Comparison of ENCODE assay signal across 20 cellular contexts in genomic region chr14:54123836-54124235, GRCh38.
A peak's percentile ranks its signal among the peaks of the same experiment; 100 is the strongest.
DNase-seq lines count a peak whose midpoint lies in the region; ATAC-seq and TF ChIP-seq lines count a peak whose summit lies in the region.
"Had no signal": no experiment of that assay in that cellular context is flagged by ENCODE, and none has a peak within 500 bp of the region (broad histone marks: within the 10 kb centered on the region; RNA-seq: fewer than 3 reads in every experiment).

No MANE protein-coding gene starts in this region.

- no peaks in the 10 kb centered on the region for H3K9me3 ChIP-seq in adipocyte (ENCODE audit: control insufficient read depth, low read length)
- H3K9me3 ChIP-seq: A549 had no signal

- TF ChIP-seq CTCF in AG10803 (conservative IDR thresholded peaks at IDR 0.05; ENCODE audit: low read length): no peak
- no peak for TF ChIP-seq CTCF in astrocyte of the spinal cord (IDR thresholded peaks at IDR 0.05; ENCODE audit: low read depth, low read length)
- no peak for TF ChIP-seq CTCF in WTC11 (IDR thresholded peaks at IDR 0.05)

- no peaks in the 10 kb centered on the region for H3K36me3 ChIP-seq in adipocyte (ENCODE audit: control insufficient read depth, insufficient read depth, low read length, severe bottlenecking)

- ATAC-seq in WTC11: no peak
- ATAC-seq in activated T-helper 17 cell treated with anti-CD3 and anti-CD28 coated beads, Interleukin-2, amount 50 U/mL, for 72 hours (replicated peaks): no peak
- ATAC-seq: A549, GM23338, HCT116 had no signal

- H3K4me3 Mint-ChIP-seq in WTC11: no peak overlapping the region
- H3K4me3 Mint-ChIP-seq in activated T-helper 17 cell treated with anti-CD3 and anti-CD28 coated beads, Interleukin-2, amount 50 U/mL, for 72 hours: no peak overlapping the region
- H3K4me3 Mint-ChIP-seq: CD4-positive, alpha-beta memory T cell; GM23338; H9 had no signal

- in situ Hi-C loops in astrocyte of the spinal cord (cut with HindIII; ENCODE audit: low sequenced_read_pairs): no loop called here

- no peaks in the 10 kb centered on the region for H3K4me1 Mint-ChIP-seq in WTC11
- no peaks in the 10 kb centered on the region for H3K4me1 Mint-ChIP-seq in activated T-helper 17 cell treated with anti-CD3 and anti-CD28 coated beads, Interleukin-2, amount 50 U/mL, for 72 hours
- H3K4me1 Mint-ChIP-seq: CD4-positive, alpha-beta memory T cell; GM23338 had no signal

- CTCF ChIA-PET in WTC11 (lab: Charles Lee): interaction anchor here (0.7 kb wide), 1 partner anchor 224 kb away, joined by 3 read pairs; no protein-coding TSS in a partner anchor

- H3K27me3 Mint-ChIP-seq in WTC11 (ENCODE audit: low read depth): no peaks in the 10 kb centered on the region; the same call in 1 of the 2 replicates
- H3K27me3 Mint-ChIP-seq in activated T-helper 17 cell treated with anti-CD3 and anti-CD28 coated beads, Interleukin-2, amount 50 U/mL, for 72 hours: no peaks in the 10 kb centered on the region

- H3K4me3 ChIP-seq in AG10803 (ENCODE audit: low read length): no peak overlapping the region
- no peak overlapping the region for H3K4me3 ChIP-seq in adipocyte (ENCODE audit: low read length)
- no peak overlapping the region for H3K4me3 ChIP-seq in astrocyte of the spinal cord (ENCODE audit: low read depth, low read length)
- H3K4me3 ChIP-seq: A549, GM23338 had no signal

- no peaks in the 10 kb centered on the region for H3K27me3 ChIP-seq in adipocyte (replicated peaks; ENCODE audit: control insufficient read depth, insufficient read depth, low read length)

- H3K27ac Mint-ChIP-seq in WTC11: no peak overlapping the region
- H3K27ac Mint-ChIP-seq in activated T-helper 17 cell treated with anti-CD3 and anti-CD28 coated beads, Interleukin-2, amount 50 U/mL, for 72 hours: no peak overlapping the region
- H3K27ac Mint-ChIP-seq: CD4-positive, alpha-beta memory T cell; GM23338; H9 had no signal

- H3K36me3 Mint-ChIP-seq in WTC11: no peaks in the 10 kb centered on the region
- no peaks in the 10 kb centered on the region for H3K36me3 Mint-ChIP-seq in activated T-helper 17 cell treated with anti-CD3 and anti-CD28 coated beads, Interleukin-2, amount 50 U/mL, for 72 hours (ENCODE audit: low read depth)
- H3K36me3 Mint-ChIP-seq: CD4-positive, alpha-beta memory T cell had no signal

- peak; percentile 59 for DNase-seq in AG10803 (ENCODE audit: low read depth)
- DNase-seq in adipocyte (ENCODE audit: low read depth): peak; percentile 19
- peak; percentile 37 for DNase-seq in astrocyte of the spinal cord (ENCODE audit: low read depth, low spot score)
- peak; percentile 37 for DNase-seq in foreskin melanocyte
- DNase-seq in WTC11 (ENCODE audit: low spot score): no peak
- no peak for DNase-seq in NCI-H2227 (lab: John Stamatoyannopoulos, UW; ENCODE audit: unreplicated experiment)
- DNase-seq: 8988T; ACHN; C1 segment of cervical spinal cord; Calu3; CD4-positive, alpha-beta memory T cell; COR-L47; DMS53; DMS79 treated with DMSO at 0.1 percent for 48 hours; GF-D8; H9 had no signal

- peaks cover 9% of the 10 kb centered on the region for H3K4me1 ChIP-seq in adipocyte (ENCODE audit: control insufficient read depth, insufficient read depth, low read length)
- H3K4me1 ChIP-seq: A549 had no signal

- peaks cover 4% of the 10 kb centered on the region for H3K9me3 Mint-ChIP-seq in WTC11
- H3K9me3 Mint-ChIP-seq in activated T-helper 17 cell treated with anti-CD3 and anti-CD28 coated beads, Interleukin-2, amount 50 U/mL, for 72 hours: peaks cover 4% of the 10 kb centered on the region
- H3K9me3 Mint-ChIP-seq: GM23338, H9 had no signal

- no peak overlapping the region for H3K9ac ChIP-seq in adipocyte (ENCODE audit: low read length)

- POLR2A ChIA-PET in WTC11 (lab: Charles Lee): no interaction called here

TF ChIP-seq in WTC11, 78 proteins besides CTCF, POLR2A, EP300 and RAD21 (continues in another document):
- no peak for TF ChIP-seq AFF4 (CRISPR knock-in tag; IDR thresholded peaks at IDR 0.05; ENCODE audit: borderline replicate concordance)
- TF ChIP-seq ELF4 (CRISPR knock-in tag; IDR thresholded peaks at IDR 0.05; ENCODE audit: low read depth): no peak
- TF ChIP-seq EMX1 (CRISPR knock-in tag; IDR thresholded peaks at IDR 0.05): no peak
- no peak for TF ChIP-seq FOXK1 (CRISPR knock-in tag; IDR thresholded peaks at IDR 0.05)
- no peak for TF ChIP-seq STAT6 (CRISPR knock-in tag; conservative IDR thresholded peaks at IDR 0.05; ENCODE audit: low read depth)
- no peak for TF ChIP-seq ZNF138 (CRISPR knock-in tag; conservative IDR thresholded peaks at IDR 0.05)
- no peak for TF ChIP-seq ATF6 (CRISPR knock-in tag; IDR thresholded peaks at IDR 0.05)
- TF ChIP-seq SOX15 (CRISPR knock-in tag; IDR thresholded peaks at IDR 0.05): no peak

Comparison
In these comparisons a context has a peak if more than half of its experiments do, and no peak if none do; other contexts are left out.
1. DNase-seq: peak in AG10803 (single experiment), adipocyte (single experiment), astrocyte of the spinal cord (single experiment) and foreskin melanocyte (single experiment); none in WTC11 (single experiment) and NCI-H2227 (single experiment).